ENCODE assay signal across 8 cellular contexts in the genomic region with DNA sequence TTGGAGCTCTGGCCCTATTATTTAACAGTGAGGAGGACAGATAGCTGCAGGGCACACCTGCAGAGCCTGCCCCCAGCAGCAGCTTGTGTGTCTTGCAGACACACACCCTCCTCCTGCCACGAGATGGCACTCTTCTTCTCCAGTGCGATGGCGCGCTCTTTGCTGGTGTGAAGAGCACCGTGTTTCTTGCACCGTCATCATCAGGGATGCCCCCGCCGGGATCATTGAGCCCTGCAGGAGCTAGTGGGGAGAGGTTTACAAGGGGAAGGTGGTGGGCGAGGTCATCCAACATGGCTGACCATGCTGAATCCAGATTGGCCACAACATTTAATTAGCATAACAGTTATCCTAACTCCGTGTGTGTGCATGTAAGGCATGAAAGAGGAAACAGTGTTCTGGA.
DNase-seq lines count a peak whose midpoint lies in the region; ATAC-seq, FAIRE-seq and TF ChIP-seq lines count a peak whose summit lies in the region.

No MANE protein-coding gene starts in this region.

- H3K4me3 ChIP-seq in NB4 (ENCODE audit: low read depth, low read length) (no peak overlapping the region), heart right ventricle (no peak overlapping the region)

- peak overlapping the region in 1 of 10 donors; percentile 10 for H3K27ac ChIP-seq in heart right ventricle

- H3K4me1 Mint-ChIP-seq in activated naive CD8-positive, alpha-beta T cell (ENCODE audit: low read depth) = peaks cover 4% of the 10 kb centered on the region

- peak overlapping the region; percentile 60 for H3K4me3 Mint-ChIP-seq in activated naive CD8-positive, alpha-beta T cell

- WGBS in heart right ventricle, 2 donors = 22 to 26% methylated on average over 10 of the region's 10 CpGs

- H3K27me3 Mint-ChIP-seq in activated naive CD8-positive, alpha-beta T cell = peaks cover 16% of the 10 kb centered on the region

- H3K9me3 ChIP-seq in heart right ventricle = no peaks in the 10 kb centered on the region

- peak; percentile 99 for ATAC-seq in HG02623 (IDR thresholded peaks at IDR 0.05; ENCODE audit: unreplicated experiment)
- peak; percentile 98 for ATAC-seq in SK-N-SH treated with all-trans-retinoic acid at 6 μM for 48 hours
- peak; percentile 79 to 92 (median 88) for ATAC-seq in heart right ventricle

- DNase-seq in GM12891 (ENCODE audit: insufficient read length, low spot score) (peak; percentile 83), NB4 (ENCODE audit: low read depth) (peak; percentile 91), heart right ventricle (peak; percentile 64 to 74), retina (peak; percentile 77), amniotic stem cell (lab: John Stamatoyannopoulos, UW) (no peak)

- peaks cover 0 to 94% (median 40%) of the 10 kb centered on the region in 9 donors for H3K36me3 ChIP-seq in heart right ventricle

- TF ChIP-seq CTCF in NB4 (IDR thresholded peaks at IDR 0.05; ENCODE audit: low read depth, low read length) (peak; percentile 87), heart right ventricle (IDR thresholded peaks at IDR 0.05) (peak; percentile 55 to 89 (median 80))

- H3K27ac Mint-ChIP-seq in activated naive CD8-positive, alpha-beta T cell = no peak overlapping the region

- TF ChIP-seq POLR2A in GM12891 (IDR thresholded peaks at IDR 0.05; ENCODE audit: low read depth, low read length) (no peak), NB4 (IDR thresholded peaks at IDR 0.05; ENCODE audit: extremely low read depth, insufficient read length) (no peak)

- no peaks in the 10 kb centered on the region for H3K27me3 ChIP-seq in heart right ventricle

- H3K36me3 Mint-ChIP-seq in activated naive CD8-positive, alpha-beta T cell = no peaks in the 10 kb centered on the region

- H3K9me3 Mint-ChIP-seq in activated naive CD8-positive, alpha-beta T cell (ENCODE audit: low read depth) = no peaks in the 10 kb centered on the region

- intact Hi-C loops in heart right ventricle (cut with DNase I) = loop anchor here in 8 of 10 donors (5.0 to 10.0 kb wide), 6 partner anchors 109 to 361 kb away; partner anchors contain the start of gene RAB20 (in 2 of the 8)

- peaks cover 0 to 12% (median 5%) of the 10 kb centered on the region in 9 donors for H3K4me1 ChIP-seq in heart right ventricle

- FAIRE-seq in GM12891 (lab: Jason Lieb, UNC) = peak; percentile 98

TF ChIP-seq in GM12891, 5 proteins besides CTCF, POLR2A, EP300 and RAD21:
- no peak for TF ChIP-seq SPI1 (IDR thresholded peaks at IDR 0.05; ENCODE audit: low read depth, low read length)
- no peak for TF ChIP-seq POU2F2 (IDR thresholded peaks at IDR 0.05; ENCODE audit: low read depth, low read length)
- no peak for TF ChIP-seq TAF1 (IDR thresholded peaks at IDR 0.05; ENCODE audit: low read depth, low read length)
- no peak for TF ChIP-seq POLR2AphosphoS5 (IDR thresholded peaks at IDR 0.05; ENCODE audit: low read depth, low read length)
- TF ChIP-seq PAX5 (IDR thresholded peaks at IDR 0.05; ENCODE audit: insufficient read depth, low read length, severe bottlenecking) = no peak

TF ChIP-seq in SK-N-SH treated with all-trans-retinoic acid at 6 μM for 48 hours, 23 proteins besides CTCF, POLR2A, EP300 and RAD21:
- no peak for TF ChIP-seq ZNF8 (CRISPR knock-in tag; IDR thresholded peaks at IDR 0.05)
- no peak for TF ChIP-seq PPARA (CRISPR knock-in tag; IDR thresholded peaks at IDR 0.05; ENCODE audit: borderline replicate concordance)
- TF ChIP-seq CSDC2 (CRISPR knock-in tag; IDR thresholded peaks at IDR 0.05) = no peak
- no peak for TF ChIP-seq CREB5 (CRISPR knock-in tag; IDR thresholded peaks at IDR 0.05; ENCODE audit: low read depth)
- TF ChIP-seq ZC3H10 (CRISPR knock-in tag; IDR thresholded peaks at IDR 0.05) = no peak
- TF ChIP-seq, protein P1, sequence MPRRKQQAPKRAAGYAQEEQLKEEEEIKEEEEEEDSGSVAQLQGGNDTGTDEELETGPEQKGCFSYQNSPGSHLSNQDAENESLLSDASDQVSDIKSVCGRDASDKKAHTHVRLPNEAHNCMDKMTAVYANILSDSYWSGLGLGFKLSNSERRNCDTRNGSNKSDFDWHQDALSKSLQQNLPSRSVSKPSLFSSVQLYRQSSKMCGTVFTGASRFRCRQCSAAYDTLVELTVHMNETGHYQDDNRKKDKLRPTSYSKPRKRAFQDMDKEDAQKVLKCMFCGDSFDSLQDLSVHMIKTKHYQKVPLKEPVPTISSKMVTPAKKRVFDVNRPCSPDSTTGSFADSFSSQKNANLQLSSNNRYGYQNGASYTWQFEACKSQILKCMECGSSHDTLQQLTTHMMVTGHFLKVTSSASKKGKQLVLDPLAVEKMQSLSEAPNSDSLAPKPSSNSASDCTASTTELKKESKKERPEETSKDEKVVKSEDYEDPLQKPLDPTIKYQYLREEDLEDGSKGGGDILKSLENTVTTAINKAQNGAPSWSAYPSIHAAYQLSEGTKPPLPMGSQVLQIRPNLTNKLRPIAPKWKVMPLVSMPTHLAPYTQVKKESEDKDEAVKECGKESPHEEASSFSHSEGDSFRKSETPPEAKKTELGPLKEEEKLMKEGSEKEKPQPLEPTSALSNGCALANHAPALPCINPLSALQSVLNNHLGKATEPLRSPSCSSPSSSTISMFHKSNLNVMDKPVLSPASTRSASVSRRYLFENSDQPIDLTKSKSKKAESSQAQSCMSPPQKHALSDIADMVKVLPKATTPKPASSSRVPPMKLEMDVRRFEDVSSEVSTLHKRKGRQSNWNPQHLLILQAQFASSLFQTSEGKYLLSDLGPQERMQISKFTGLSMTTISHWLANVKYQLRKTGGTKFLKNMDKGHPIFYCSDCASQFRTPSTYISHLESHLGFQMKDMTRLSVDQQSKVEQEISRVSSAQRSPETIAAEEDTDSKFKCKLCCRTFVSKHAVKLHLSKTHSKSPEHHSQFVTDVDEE (CRISPR knock-in tag; IDR thresholded peaks at IDR 0.05) = no peak
- no peak for TF ChIP-seq GLIS3 (CRISPR knock-in tag; IDR thresholded peaks at IDR 0.05)
- no peak for TF ChIP-seq BACH2 (CRISPR knock-in tag; IDR thresholded peaks at IDR 0.05; ENCODE audit: borderline replicate concordance)
- TF ChIP-seq PATZ1 (CRISPR knock-in tag; IDR thresholded peaks at IDR 0.05; ENCODE audit: borderline replicate concordance) = no peak
- TF ChIP-seq RARB (CRISPR knock-in tag; IDR thresholded peaks at IDR 0.05) = no peak
- TF ChIP-seq TOX (CRISPR knock-in tag; IDR thresholded peaks at IDR 0.05; ENCODE audit: borderline replicate concordance) = no peak
- TF ChIP-seq TCF4 (CRISPR knock-in tag; IDR thresholded peaks at IDR 0.05; ENCODE audit: borderline replicate concordance) = no peak
- no peak for TF ChIP-seq ZNF70 (CRISPR knock-in tag; IDR thresholded peaks at IDR 0.05)
- TF ChIP-seq CSRNP3 (CRISPR knock-in tag; IDR thresholded peaks at IDR 0.05) = no peak
- no peak for TF ChIP-seq ZFP3 (CRISPR knock-in tag; IDR thresholded peaks at IDR 0.05)
TF ChIP-seq in SK-N-SH treated with all-trans-retinoic acid at 6 μM for 48 hours: peak in this region for 0.
